36 cellular contexts compared by ENCODE assay signal in genomic region chr16:10218490-10219206, GRCh38. TPM values are rescaled to one million over a fixed set of nuclear protein-coding genes. Genes with fewer than 3 reads are reported as not detected.
"Had no signal": no experiment of that assay in that cellular context is flagged by ENCODE, and none has a peak within 500 bp of the region (broad histone marks: within the 10 kb centered on the region; RNA-seq: fewer than 3 reads in every experiment).

No MANE protein-coding gene starts in this region.

- H3K4me3 ChIP-seq: Peyer's patch, SJCRH30, SK-N-MC had no signal

- ATAC-seq: activated CD8-positive, alpha-beta T cell treated with anti-CD3 and anti-CD28 coated beads for 36 hours; activated T-cell treated with anti-CD3 and anti-CD28 coated beads, Interleukin-2, amount 50 U/mL, for 72 hours; activated T-helper 17 cell treated with anti-CD3 and anti-CD28 coated beads, Interleukin-2, amount 50 U/mL, for 72 hours; PC-3 had no signal

- DNase-seq: activated CD4-positive, alpha-beta T cell treated with anti-CD3 and anti-CD28 coated beads for 1 hour; activated CD4-positive, alpha-beta T cell treated with anti-CD3 and anti-CD28 coated beads for 48 hours; activated CD4-positive, alpha-beta T cell treated with anti-CD3 and anti-CD28 coated beads, Interleukin-2, amount 50 U/mL, for 4 hours; activated CD4-positive, CD25-positive, alpha-beta regulatory T cell; activated CD8-positive, alpha-beta T cell treated with anti-CD3 and anti-CD28 coated beads for 36 hours; activated effector memory CD4-positive, alpha-beta T cell treated with anti-CD3 and anti-CD28 coated beads, Interleukin-2, amount 50 U/mL, for 16 hours; activated naive CD4-positive, alpha-beta T cell; activated naive CD4-positive, alpha-beta T cell treated with anti-CD3 and anti-CD28 coated beads, Interleukin-2, amount 50 U/mL, for 16 hours; activated naive CD8-positive, alpha-beta T cell treated with anti-CD3 and anti-CD28 coated beads for 36 hours; activated T-cell treated with anti-CD3 and anti-CD28 coated beads, Interleukin-2, amount 50 U/mL, for 1 hour; activated T-cell treated with anti-CD3 and anti-CD28 coated beads, Interleukin-2, amount 50 U/mL, for 72 hours; amniotic stem cell; aorta; brain microvascular endothelial cell; NCI-H1092 treated with DMSO at 0.1 percent for 48 hours; NCI-H1417; NCI-H146; NCI-H187 treated with DMSO at 0.1 percent for 48 hours; NCI-H2081; NCI-H2171 treated with DMSO at 0.1 percent for 48 hours; NCI-H2227 treated with DMSO at 0.1 percent for 48 hours; NCI-H446; NCI-H510A treated with DMSO at 0.1 percent for 48 hours; NCI-H526 treated with DMSO at 0.1 percent for 48 hours; NCI-H774; PC-3; Peyer's patch; RPMI8226; SJCRH30; T1000; WERI-Rb-1 had no signal

- H3K36me3 ChIP-seq: brain microvascular endothelial cell, Peyer's patch, SJCRH30, WERI-Rb-1 had no signal

- H3K27me3 ChIP-seq: brain microvascular endothelial cell, Peyer's patch had no signal

- H3K4me1 ChIP-seq: Peyer's patch, SJCRH30 had no signal

- H3K9me3 ChIP-seq: Peyer's patch, SJCRH30 had no signal

- H3K27ac ChIP-seq: brain microvascular endothelial cell, Peyer's patch, SJCRH30, SK-N-MC, WERI-Rb-1 had no signal

RNA-seq across cellular contexts. Expression of gene GRIN2A, which starts 36.4 kb away (rescaled TPM):
- total RNA-seq: activated CD8-positive, alpha-beta memory T cell treated with anti-CD3 and anti-CD28 coated beads for 36 hours; activated CD8-positive, alpha-beta T cell treated with anti-CD3 and anti-CD28 coated beads for 36 hours; activated naive CD8-positive, alpha-beta T cell treated with anti-CD3 and anti-CD28 coated beads for 36 hours; activated T-cell treated with anti-CD3 and anti-CD28 coated beads, Interleukin-2, amount 50 U/mL, for 72 hours; activated T-helper 17 cell treated with anti-CD3 and anti-CD28 coated beads, Interleukin-2, amount 50 U/mL, for 72 hours; T-helper 1 cell treated with Interleukin-12 subunit alpha and Interleukin-12 subunit beta and Interleukin-4 antibody, amounts not matched to agents 30 ng/mL and 1 ng/mL, for 36 hours; T-helper 2 cell treated with Interferon-gamma antibody and Interleukin-4, amounts not matched to agents 100 ng/mL and 5 ng/mL, for 36 hours had no signal
